ENCODE assay signal across 1 cellular context in genomic region chr1:228044961-228045360, GRCh38.
TF ChIP-seq lines count a peak whose summit lies in the region.

No MANE protein-coding gene starts in this region.

TF ChIP-seq in H1, 55 proteins besides CTCF, POLR2A, EP300 and RAD21:
- TF ChIP-seq CREB1 (IDR thresholded peaks at IDR 0.05), result no peak
- TF ChIP-seq CHD2 (IDR thresholded peaks at IDR 0.05; ENCODE audit: low read length), result no peak
- no peak for TF ChIP-seq MAFK (IDR thresholded peaks at IDR 0.05; ENCODE audit: low read depth, low read length)
- TF ChIP-seq TAF1 (IDR thresholded peaks at IDR 0.05; ENCODE audit: low read depth, low read length), result no peak
- TF ChIP-seq SUZ12 (IDR thresholded peaks at IDR 0.05; ENCODE audit: low read length), result no peak
- TF ChIP-seq RXRA (IDR thresholded peaks at IDR 0.05; ENCODE audit: insufficient read depth, low read depth, low read length), result no peak
- TF ChIP-seq GABPA (IDR thresholded peaks at IDR 0.05; ENCODE audit: borderline replicate concordance, insufficient read depth, low read length), result no peak
- no peak for TF ChIP-seq CHD1 (IDR thresholded peaks at IDR 0.05; ENCODE audit: low read depth, low read length)
- TF ChIP-seq HDAC2 (IDR thresholded peaks at IDR 0.05; ENCODE audit: borderline replicate concordance in 1 of 2, low read depth in 2 of 2, low read length in 2 of 2), result no peak
- no peak for TF ChIP-seq GTF2F1 (IDR thresholded peaks at IDR 0.05; ENCODE audit: borderline replicate concordance, low read depth, low read length)
- TF ChIP-seq JUN (IDR thresholded peaks at IDR 0.05; ENCODE audit: low read depth, low read length), result no peak
- no peak for TF ChIP-seq TCF12 (IDR thresholded peaks at IDR 0.05; ENCODE audit: low read depth, low read length)
- TF ChIP-seq SIX5 (IDR thresholded peaks at IDR 0.05; ENCODE audit: low read depth, low read length), result no peak
- TF ChIP-seq SP4 (IDR thresholded peaks at IDR 0.05; ENCODE audit: low read length), result no peak
- no peak for TF ChIP-seq CHD7 (IDR thresholded peaks at IDR 0.05; ENCODE audit: insufficient replicate concordance, low read length)
